In genomic region chr16:20612551-20613470, GRCh38 we compare ENCODE assay signal across 15 cellular contexts. TPM values are rescaled to one million over a fixed set of nuclear protein-coding genes. Genes with fewer than 3 reads are reported as not detected.
DNase-seq lines count a peak whose midpoint lies in the region; ATAC-seq and TF ChIP-seq lines count a peak whose summit lies in the region.
"Had no signal": no experiment of that assay in that cellular context is flagged by ENCODE, and none has a peak within 500 bp of the region (broad histone marks: within the 10 kb centered on the region; RNA-seq: fewer than 3 reads in every experiment).

No MANE protein-coding gene starts in this region.

- H3K9me3 ChIP-seq in lower lobe of right lung = no peaks in the 10 kb centered on the region
- no peaks in the 10 kb centered on the region for H3K9me3 ChIP-seq in thyroid gland
- no peaks in the 10 kb centered on the region for H3K9me3 ChIP-seq in osteoblast (ENCODE audit: low read depth, low read length)

- H3K4me1 ChIP-seq in lower lobe of right lung = peaks cover 19% of the 10 kb centered on the region
- peaks cover 34 to 52% of the 10 kb centered on the region in 2 donors for H3K4me1 ChIP-seq in thyroid gland
- no peaks in the 10 kb centered on the region for H3K4me1 ChIP-seq in osteoblast (ENCODE audit: insufficient read depth, low read length)

- no peak for TF ChIP-seq CTCF in lower lobe of right lung (IDR thresholded peaks at IDR 0.05)
- no peak for TF ChIP-seq CTCF in thyroid gland (IDR thresholded peaks at IDR 0.05)
- TF ChIP-seq CTCF in osteoblast (IDR thresholded peaks at IDR 0.05; ENCODE audit: extremely low read depth, low read depth, low read length) = no peak

- H3K79me2 ChIP-seq in osteoblast (ENCODE audit: insufficient read depth, low read length) = no peaks in the 10 kb centered on the region

- H3K4me3 ChIP-seq in lower lobe of right lung (no peak overlapping the region), thyroid gland (replicated peaks in 1 of 3) (no peak overlapping the region), osteoblast (ENCODE audit: insufficient read depth, low read length) (no peak overlapping the region)
- H3K4me3 ChIP-seq: K562, smooth muscle cell had no signal

- no peak overlapping the region for H3K4me2 ChIP-seq in osteoblast (ENCODE audit: insufficient read depth, low read length)
- H3K4me2 ChIP-seq: smooth muscle cell had no signal

- H2AFZ ChIP-seq in osteoblast (ENCODE audit: low read length) = no peak overlapping the region

- WGBS in thyroid gland, 2 donors = 27 to 37% methylated on average over 8 to 9 of the region's 9 CpGs

- ATAC-seq in lower lobe of right lung (peak; percentile 87), HG03196 (IDR thresholded peaks at IDR 0.05; ENCODE audit: unreplicated experiment) (no peak), HG03460 (IDR thresholded peaks at IDR 0.05; ENCODE audit: unreplicated experiment) (no peak)
- ATAC-seq: CD8-positive, alpha-beta T cell; naive thymus-derived CD8-positive, alpha-beta T cell had no signal

- DNase-seq in NCI-H2107 treated with DMSO at 0.1 percent for 48 hours (lab: John Stamatoyannopoulos, UW; ENCODE audit: unreplicated experiment) (peak; percentile 71), cerebellar cortex (ENCODE audit: low spot score) (peak; percentile 69), lower lobe of right lung (peak; percentile 89), thyroid gland (peak; percentile 95 to 98), SW480 (ENCODE audit: low spot score) (no peak), osteoblast (ENCODE audit: insufficient read length, low spot score, missing footprints) (no peak)
- DNase-seq: CD8-positive, alpha-beta T cell; dermis blood vessel endothelial cell; SIG-M5 had no signal

- intact Hi-C loops in lower lobe of right lung (cut with DNase I) = no loop called here
- intact Hi-C loops in thyroid gland (cut with DNase I) = loop anchor here (10.0 kb wide), 1 partner anchor 62 kb away; no protein-coding TSS in a partner anchor

- no peak for TF ChIP-seq POLR2A in thyroid gland (IDR thresholded peaks at IDR 0.05)

- H3K27ac ChIP-seq in lower lobe of right lung (peak overlapping the region; percentile 36), thyroid gland (peak overlapping the region; percentile 66 to 78 (median 74)), osteoblast (ENCODE audit: low read depth, low read length) (no peak overlapping the region)

- no peaks in the 10 kb centered on the region for H4K20me1 ChIP-seq in osteoblast (ENCODE audit: insufficient read depth, low read length)

- H3K27me3 ChIP-seq in lower lobe of right lung (ENCODE audit: low read depth) (no peaks in the 10 kb centered on the region), thyroid gland (no peaks in the 10 kb centered on the region), osteoblast (ENCODE audit: insufficient read depth, low read length) (no peaks in the 10 kb centered on the region)

- H3K36me3 ChIP-seq in lower lobe of right lung (no peaks in the 10 kb centered on the region), thyroid gland (no peaks in the 10 kb centered on the region), osteoblast (ENCODE audit: insufficient read depth, low read length) (no peaks in the 10 kb centered on the region)

RNA-seq across cellular contexts. Expression of gene ACSM2B, which starts 36.6 kb away (rescaled TPM):
- total RNA-seq in lower lobe of right lung (not detected), thyroid gland (1 to 10 TPM in 1 of 4 donors, under 1 TPM in 2, not detected in 1; 0.27 to 2.3 (median 0.33) TPM), osteoblast (not detected in 2 replicates)
- total RNA-seq: CD8-positive, alpha-beta T cell; naive thymus-derived CD8-positive, alpha-beta T cell; smooth muscle cell; temporal lobe had no signal

Comparison
In these comparisons a context has a peak if more than half of its experiments do, and no peak if none do; other contexts are left out.
1. DNase-seq: peak in NCI-H2107 treated with DMSO at 0.1 percent for 48 hours (single experiment), cerebellar cortex (single experiment), lower lobe of right lung (single experiment) and thyroid gland (2 of 2); none in SW480 (single experiment) and osteoblast (single experiment).
2. ATAC-seq: peak in lower lobe of right lung (2 of 2); none in HG03196 (single experiment) and HG03460 (single experiment).